Comparison of ENCODE assay signal across 30 cellular contexts in genomic region chr16:85847681-85848601, GRCh38. TPM values are rescaled to one million over a fixed set of nuclear protein-coding genes. Genes with fewer than 3 reads are reported as not detected.
DNase-seq lines count a peak whose midpoint lies in the region; ATAC-seq and TF ChIP-seq lines count a peak whose summit lies in the region.
"Had no signal": no experiment of that assay in that cellular context is flagged by ENCODE, and none has a peak within 500 bp of the region (broad histone marks: within the 10 kb centered on the region; RNA-seq: fewer than 3 reads in every experiment).

No MANE protein-coding gene starts in this region.

- peaks cover 9% of the 10 kb centered on the region for H3K4me1 Mint-ChIP-seq in WTC11
- H3K4me1 Mint-ChIP-seq in stimulated activated memory B cell treated with anti-CD40 and anti-IgM and Interleukin-4, amounts not matched to agents 10 μg/mL and 1 μg/mL and 100 μg/mL, for 72 hours: peaks cover 53% of the 10 kb centered on the region

- H3K9me3 ChIP-seq in mammary epithelial cell (replicated peaks; ENCODE audit: insufficient read depth, low read length) (no peaks in the 10 kb centered on the region), breast epithelium (peaks cover 0 to 1% of the 10 kb centered on the region in 2 donors), liver (ENCODE audit: control insufficient read depth in 4 of 4, low read length in 3 of 4) (no peaks in the 10 kb centered on the region)
- H3K9me3 ChIP-seq: neutrophil, psoas muscle, stomach, thyroid gland had no signal

- 38% methylated on average over 31 of the region's 39 CpGs for WGBS in mammary epithelial cell (ENCODE audit: low coverage, missing lambda C conversion rate)
- 27% methylated on average over 39 of the region's 39 CpGs for WGBS in liver

- H3K4me1 ChIP-seq in mammary epithelial cell (ENCODE audit: insufficient read depth, low read length) (no peaks in the 10 kb centered on the region), breast epithelium (no peaks in the 10 kb centered on the region), liver (ENCODE audit: control insufficient read depth in 4 of 4, insufficient read depth in 4 of 4, low read length in 3 of 4) (peaks cover 4 to 37% (median 22%) of the 10 kb centered on the region in 4 donors)
- H3K4me1 ChIP-seq: psoas muscle, thyroid gland had no signal

- no peaks in the 10 kb centered on the region for H4K20me1 ChIP-seq in mammary epithelial cell (ENCODE audit: insufficient read depth, low read length)

- no peak overlapping the region for H3K27ac Mint-ChIP-seq in WTC11
- peak overlapping the region; percentile 20 for H3K27ac Mint-ChIP-seq in stimulated activated memory B cell treated with anti-CD40 and anti-IgM and Interleukin-4, amounts not matched to agents 10 μg/mL and 1 μg/mL and 100 μg/mL, for 72 hours
- H3K27ac Mint-ChIP-seq: activated CD4-positive, alpha-beta T cell treated with anti-CD3 and anti-CD28 coated beads, Interleukin-2, amount 10 ng/mL, durations not matched to agents 24 days and 14 days; activated T-cell treated with anti-CD3 and anti-CD28 coated beads, Interleukin-2, amount 50 U/mL, for 24 hours had no signal

- dilution Hi-C loops in mammary epithelial cell (cut with HindIII; ENCODE audit: low sequenced_read_pairs): no loop called here

- CTCF ChIA-PET in mammary epithelial cell (lab: Charles Lee; ENCODE audit: low non-redundant PET): interaction anchor here (0.7 kb wide), 1 partner anchor 162 kb away, joined by 3 read pairs; no protein-coding TSS in a partner anchor
- CTCF ChIA-PET in WTC11 (lab: Charles Lee): interaction anchor here (1.2 to 2.6 kb wide), 3 partner anchors 12 to 29 kb away, joined by 4 to 13 read pairs (median 7); no protein-coding TSS in a partner anchor

- no peaks in the 10 kb centered on the region for H3K27me3 Mint-ChIP-seq in WTC11 (ENCODE audit: low read depth)
- peaks cover 28% of the 10 kb centered on the region for H3K27me3 Mint-ChIP-seq in stimulated activated memory B cell treated with anti-CD40 and anti-IgM and Interleukin-4, amounts not matched to agents 10 μg/mL and 1 μg/mL and 100 μg/mL, for 72 hours

- H3K36me3 Mint-ChIP-seq in WTC11: no peaks in the 10 kb centered on the region
- no peaks in the 10 kb centered on the region for H3K36me3 Mint-ChIP-seq in stimulated activated memory B cell treated with anti-CD40 and anti-IgM and Interleukin-4, amounts not matched to agents 10 μg/mL and 1 μg/mL and 100 μg/mL, for 72 hours

- POLR2A ChIA-PET in WTC11 (lab: Charles Lee): no interaction called here

- peak overlapping the region; percentile 15 for H2AFZ ChIP-seq in mammary epithelial cell (ENCODE audit: low read depth, low read length)

- no TSS peak for BruUV-seq in mammary epithelial cell (replicated peaks; lab: Mats Ljungman, UMichigan)

- H3K4me3 Mint-ChIP-seq in WTC11: no peak overlapping the region
- H3K4me3 Mint-ChIP-seq in stimulated activated memory B cell treated with anti-CD40 and anti-IgM and Interleukin-4, amounts not matched to agents 10 μg/mL and 1 μg/mL and 100 μg/mL, for 72 hours: no peak overlapping the region
- H3K4me3 Mint-ChIP-seq: activated CD4-positive, alpha-beta T cell treated with anti-CD3 and anti-CD28 coated beads, Interleukin-2, amount 10 ng/mL, durations not matched to agents 24 days and 14 days; activated T-cell treated with anti-CD3 and anti-CD28 coated beads, Interleukin-2, amount 50 U/mL, for 24 hours; effector memory CD8-positive, alpha-beta T cell had no signal

- in situ Hi-C loops in mammary epithelial cell (cut with MboI; ENCODE audit: low sequenced_read_pairs in 2 of 2): no loop called here

- TF ChIP-seq POLR2A in breast epithelium (IDR thresholded peaks at IDR 0.05): no peak

- H3K4me3 ChIP-seq in mammary epithelial cell (replicated peaks in 1 of 3; ENCODE audit: insufficient read depth in 1 of 3, low read depth in 2 of 3, low read length in 3 of 3): no peak overlapping the region
- H3K4me3 ChIP-seq in breast epithelium: no peak overlapping the region
- peak overlapping the region; percentile 28 to 80 (median 44) for H3K4me3 ChIP-seq in liver (ENCODE audit: low read depth in 1 of 3, low read length in 3 of 3)
- H3K4me3 ChIP-seq: coronary artery, psoas muscle, stomach, thyroid gland had no signal

- DNase-seq in mammary epithelial cell: no peak
- no peak for DNase-seq in breast epithelium (ENCODE audit: low spot score in 2 of 2)
- DNase-seq in WTC11 (ENCODE audit: low spot score): no peak
- DNase-seq in glomerular visceral epithelial cell (ENCODE audit: extremely low spot score): no peak
- no peak for DNase-seq in SW480 (ENCODE audit: low spot score)
- DNase-seq: activated CD4-positive, alpha-beta T cell treated with anti-CD3 and anti-CD28 coated beads, Interleukin-2, amount 10 ng/mL, durations not matched to agents 24 days and 14 days; activated T-cell treated with anti-CD3 and anti-CD28 coated beads, Interleukin-2, amount 50 U/mL, for 24 hours; effector memory CD8-positive, alpha-beta T cell; GF-D8; H7; KG1; kidney glomerular epithelial cell; MV-4-11; NCI-H1694 treated with DMSO at 0.1 percent for 48 hours; NCI-H2171; NCI-H510A treated with DMSO at 0.1 percent for 48 hours; NK-92 treated with Interleukin-12 subunit alpha and Interleukin-12 subunit beta, amount 100 ng/mL, for 24 hours; psoas muscle; SHP77 treated with DMSO at 0.1 percent for 48 hours; stomach; T-helper 9 cell; thyroid gland; WERI-Rb-1 had no signal

- TF ChIP-seq CTCF in mammary epithelial cell (conservative IDR thresholded peaks at IDR 0.05 in 1 of 2, IDR thresholded peaks at IDR 0.05 in 1 of 2; ENCODE audit: extremely low read depth in 1 of 2, insufficient read depth in 1 of 2, low read depth in 1 of 2, low read length in 2 of 2) (no peak), breast epithelium (IDR thresholded peaks at IDR 0.05) (no peak), WTC11 (IDR thresholded peaks at IDR 0.05) (no peak), liver (IDR thresholded peaks at IDR 0.05; ENCODE audit: low read depth, low read length, missing input control) (no peak)

- ATAC-seq in WTC11 (no peak), GM19467 (IDR thresholded peaks at IDR 0.05; ENCODE audit: unreplicated experiment) (no peak)
- no peak for ATAC-seq in stimulated activated memory B cell treated with anti-CD40 and anti-IgM and Interleukin-4, amounts not matched to agents 10 μg/mL and 1 μg/mL and 100 μg/mL, for 72 hours
- ATAC-seq: effector memory CD8-positive, alpha-beta T cell; Panc1; psoas muscle had no signal

- intact Hi-C loops in mammary epithelial cell (cut with micrococcal nuclease): no loop called here
- intact Hi-C loops in breast epithelium (cut with DNase I; ENCODE audit: low total_unique reads): no loop called here

- H3K27me3 ChIP-seq in mammary epithelial cell (ENCODE audit: insufficient read depth, low read length) (peaks cover 3% of the 10 kb centered on the region), breast epithelium (peaks cover 0 to 42% of the 10 kb centered on the region in 2 donors), liver (ENCODE audit: control insufficient read depth in 4 of 4, insufficient read depth in 4 of 4, low read length in 3 of 4) (no peaks in the 10 kb centered on the region)
- H3K27me3 ChIP-seq: thyroid gland had no signal

- peak; percentile 22 to 42 for TF ChIP-seq RAD21 in liver (IDR thresholded peaks at IDR 0.05)

- H3K36me3 ChIP-seq in mammary epithelial cell (ENCODE audit: insufficient read depth, low read length) (no peaks in the 10 kb centered on the region), breast epithelium (no peaks in the 10 kb centered on the region), liver (ENCODE audit: control insufficient read depth in 4 of 4, insufficient read depth in 3 of 4, low read depth in 1 of 4, low read length in 3 of 4) (peaks cover 0 to 4% (median 0%) of the 10 kb centered on the region in 4 donors)
- H3K36me3 ChIP-seq: neutrophil, stomach, thyroid gland, WERI-Rb-1 had no signal

- H3K9ac ChIP-seq in mammary epithelial cell (ENCODE audit: insufficient read depth, low read length) (no peak overlapping the region), liver (ENCODE audit: low read depth in 1 of 2, low read length in 2 of 2) (peak overlapping the region; percentile 43 to 65)

- H3K9me3 Mint-ChIP-seq in WTC11: peaks cover 2% of the 10 kb centered on the region
- H3K9me3 Mint-ChIP-seq in stimulated activated memory B cell treated with anti-CD40 and anti-IgM and Interleukin-4, amounts not matched to agents 10 μg/mL and 1 μg/mL and 100 μg/mL, for 72 hours: no peaks in the 10 kb centered on the region
- H3K9me3 Mint-ChIP-seq: activated CD4-positive, alpha-beta T cell treated with anti-CD3 and anti-CD28 coated beads, Interleukin-2, amount 10 ng/mL, durations not matched to agents 24 days and 14 days; activated T-cell treated with anti-CD3 and anti-CD28 coated beads, Interleukin-2, amount 50 U/mL, for 24 hours; effector memory CD8-positive, alpha-beta T cell had no signal

- H3K79me2 ChIP-seq in mammary epithelial cell (ENCODE audit: insufficient read depth, low read length): no peaks in the 10 kb centered on the region

- H3K27ac ChIP-seq in mammary epithelial cell (ENCODE audit: insufficient read depth, low read depth, low read length) (no peak overlapping the region), breast epithelium (no peak overlapping the region), liver (ENCODE audit: low read depth in 1 of 2, low read length in 2 of 2) (peak overlapping the region; percentile 88 to 97)
- H3K27ac ChIP-seq: coronary artery, neutrophil, psoas muscle, stomach, thyroid gland, WERI-Rb-1 had no signal

- no peak overlapping the region for H3K4me2 ChIP-seq in mammary epithelial cell (ENCODE audit: insufficient read depth, low read depth, low read length)

TF ChIP-seq in WTC11, 78 proteins besides CTCF, POLR2A, EP300 and RAD21 (continues in another document):
- peak; percentile 83 for TF ChIP-seq GABPB1 (CRISPR knock-in tag; IDR thresholded peaks at IDR 0.05)
- TF ChIP-seq CREM (CRISPR knock-in tag; IDR thresholded peaks at IDR 0.05): no peak

RNA-seq across cellular contexts. Expression of gene COX4I1, which starts 48.4 kb away (rescaled TPM):
- total RNA-seq in mammary epithelial cell (100 to 1,000 TPM; 229 to 458 TPM), breast epithelium (100 to 1,000 TPM; 355 to 425 (median 400) TPM), WTC11 (2021) (578 to 618 TPM (median 606 TPM) in 3 replicates), liver (100 to 1,000 TPM; 186 to 195 TPM)
- polyA plus RNA-seq in mammary epithelial cell (747 TPM), liver (100 to 1,000 TPM; 466 to 576 TPM)
- polyA minus RNA-seq in mammary epithelial cell: 445 TPM

RNA-seq across cellular contexts. Expression of gene EMC8, which starts 48.6 kb away (rescaled TPM):
- total RNA-seq in mammary epithelial cell (10 to 100 TPM; 28.3 to 48.3 TPM), breast epithelium (10 to 100 TPM; 18.1 to 30.8 (median 30.7) TPM), WTC11 (2021) (48.0 to 55.2 TPM (median 52.7 TPM) in 3 replicates), liver (10 to 100 TPM; 12.0 to 12.4 TPM)
- polyA plus RNA-seq in mammary epithelial cell (45.4 TPM), liver (10 to 100 TPM; 12.1 to 12.4 TPM)
- polyA minus RNA-seq in mammary epithelial cell: 69.7 TPM

RNA-seq across cellular contexts. Expression of gene IRF8, which starts 51.0 kb away (rescaled TPM):
- not detected for total RNA-seq in mammary epithelial cell
- polyA plus RNA-seq in mammary epithelial cell: not detected
- not detected for polyA minus RNA-seq in mammary epithelial cell
- total RNA-seq in breast epithelium: 100 to 1,000 TPM in 1 of 3 donors, 10 to 100 TPM in 2; 16.7 to 121 (median 20.2) TPM
- total RNA-seq in WTC11 (2021): 1.1 to 1.7 TPM (median 1.3 TPM) in 3 replicates
- total RNA-seq in liver: 10 to 100 TPM; 17.1 to 25.8 TPM
- 1 to 10 TPM; 5.1 to 7.6 TPM for polyA plus RNA-seq in liver
- total RNA-seq: fibroblast of villous mesenchyme had no signal

Comparison
In these comparisons a context has a peak if more than half of its experiments do, and no peak if none do; other contexts are left out.
1. H3K27ac ChIP-seq: peak in liver (2 of 2); none in mammary epithelial cell (single experiment) and breast epithelium (0 of 2).
2. H3K4me3 ChIP-seq: peak in liver (3 of 3); none in mammary epithelial cell (0 of 3) and breast epithelium (0 of 3).